17 cellular contexts compared by ENCODE assay signal in the genomic region with DNA sequence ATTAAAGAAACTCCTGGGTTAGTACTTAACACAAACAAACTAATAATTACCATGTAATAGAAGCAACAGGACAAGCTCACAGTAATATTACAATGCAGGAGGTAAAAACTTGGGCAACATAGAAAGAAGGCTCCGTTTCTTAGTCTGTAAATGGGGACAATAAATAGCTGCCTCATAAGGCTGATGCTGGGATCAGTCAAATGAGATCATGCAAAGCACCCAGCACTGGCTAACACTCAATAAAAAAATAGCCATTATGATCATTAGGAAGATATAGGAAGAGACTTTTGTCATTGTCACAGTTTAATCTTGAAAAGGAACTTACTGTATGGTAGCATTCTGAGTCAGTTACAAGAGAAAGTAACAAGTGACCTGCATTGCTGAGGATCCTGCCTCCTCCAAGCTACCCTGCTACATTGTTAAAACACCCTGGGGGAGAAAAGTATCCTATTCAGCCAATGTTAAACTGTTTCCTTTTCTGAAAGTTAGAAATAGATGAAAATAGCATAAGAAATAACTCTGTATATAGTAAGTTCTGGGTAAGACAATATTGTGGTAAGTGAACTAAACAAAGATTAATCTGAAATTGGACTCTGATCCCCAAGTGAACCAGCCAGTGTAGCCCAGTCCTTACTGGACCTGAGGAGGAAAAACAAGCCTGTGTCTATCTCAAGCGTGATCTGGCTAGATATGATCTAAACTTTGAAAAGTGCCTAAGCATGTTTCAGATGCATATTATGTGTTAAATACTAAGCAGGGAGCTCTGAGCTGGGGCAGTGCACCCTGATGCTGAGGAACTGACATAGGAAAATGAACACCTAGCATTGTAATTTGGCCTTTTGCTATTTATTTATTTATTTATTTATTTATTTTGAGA. TPM values are rescaled to one million over a fixed set of nuclear protein-coding genes. Genes with fewer than 3 reads are reported as not detected.
A peak's percentile ranks its signal among the peaks of the same experiment; 100 is the strongest.
DNase-seq lines count a peak whose midpoint lies in the region; ATAC-seq, FAIRE-seq and TF ChIP-seq lines count a peak whose summit lies in the region.
"Had no signal": no experiment of that assay in that cellular context is flagged by ENCODE, and none has a peak within 500 bp of the region (broad histone marks: within the 10 kb centered on the region; RNA-seq: fewer than 3 reads in every experiment).

No MANE protein-coding gene starts in this region.

- no peaks in the 10 kb centered on the region for H3K27me3 ChIP-seq in CD8-positive, alpha-beta memory T cell (ENCODE audit: insufficient read depth, low read length, poor library complexity, severe bottlenecking)
- H3K27me3 ChIP-seq in H7 (ENCODE audit: control insufficient read depth, insufficient read depth, low read length) (no peaks in the 10 kb centered on the region), K562 (ENCODE audit: control insufficient read depth in 2 of 2, insufficient read depth in 2 of 2, low read length in 2 of 2) (no peaks in the 10 kb centered on the region), neural progenitor cell (no peaks in the 10 kb centered on the region), aorta (ENCODE audit: control insufficient read depth in 1 of 2, insufficient read depth in 2 of 2, low read length in 1 of 2) (no peaks in the 10 kb centered on the region)
- H3K27me3 ChIP-seq: tibial artery had no signal

- no peak overlapping the region for H3K4me3 Mint-ChIP-seq in CD8-positive, alpha-beta memory T cell
- H3K4me3 Mint-ChIP-seq in neural progenitor cell: no peak overlapping the region
- H3K4me3 Mint-ChIP-seq: activated CD4-positive, alpha-beta memory T cell treated with anti-CD3 and anti-CD28 coated beads for 36 hours had no signal

- BruUV-seq in K562 (replicated peaks; lab: Mats Ljungman, UMichigan): no TSS peak

- CTCF ChIA-PET in CD8-positive, alpha-beta memory T cell (lab: Charles Lee): no interaction called here
- CTCF ChIA-PET in K562 (lab: Yijun Ruan, JAX; ENCODE audit: low intra/inter-chr PET ratio): interaction anchor here (0.7 kb wide), 1 partner anchor 16 kb away, joined by 4 read pairs; no protein-coding TSS in a partner anchor

- no peak for TF ChIP-seq POLR2A in K562 (conservative IDR thresholded peaks at IDR 0.05)

- POLR2A ChIA-PET in CD8-positive, alpha-beta memory T cell (lab: Charles Lee): no interaction called here
- POLR2A ChIA-PET in K562 (lab: Yijun Ruan, JAX): interaction anchor here (0.6 to 3.2 kb wide), 9 partner anchors 9 to 1218 kb away, joined by 3 to 24 read pairs (median 3); no protein-coding TSS in a partner anchor

- H3K27ac Mint-ChIP-seq in CD8-positive, alpha-beta memory T cell: no peak overlapping the region
- H3K27ac Mint-ChIP-seq in neural progenitor cell: peak overlapping the region; percentile 54
- H3K27ac Mint-ChIP-seq: activated CD4-positive, alpha-beta memory T cell treated with anti-CD3 and anti-CD28 coated beads for 36 hours had no signal

- H3K4me1 Mint-ChIP-seq in CD8-positive, alpha-beta memory T cell: peaks cover 2 to 11% (median 11%) of the 10 kb centered on the region in 3 donors
- peaks cover 27% of the 10 kb centered on the region for H3K4me1 Mint-ChIP-seq in neural progenitor cell

- no peaks in the 10 kb centered on the region for H3K9me3 Mint-ChIP-seq in CD8-positive, alpha-beta memory T cell
- peaks cover 2% of the 10 kb centered on the region for H3K9me3 Mint-ChIP-seq in neural progenitor cell
- H3K9me3 Mint-ChIP-seq: activated CD4-positive, alpha-beta memory T cell treated with anti-CD3 and anti-CD28 coated beads for 36 hours had no signal

- H3K79me2 ChIP-seq in K562 (ENCODE audit: control insufficient read depth, insufficient read depth, low read length): peaks cover 66% of the 10 kb centered on the region
- peaks cover 9% of the 10 kb centered on the region for H3K79me2 ChIP-seq in neural progenitor cell (ENCODE audit: low read depth)

- DNase-seq in CD8-positive, alpha-beta memory T cell: no peak
- DNase-seq in H7 (peak; percentile 32), K562 (ENCODE audit: extremely low read depth in 1 of 4, low spot score in 3 of 4) (no peak), neural progenitor cell (ENCODE audit: low spot score) (peak; percentile 21), aorta (no peak), SIG-M5 (lab: John Stamatoyannopoulos, UW) (no peak), A172 (ENCODE audit: low spot score) (no peak)
- DNase-seq: activated CD4-positive, alpha-beta memory T cell treated with anti-CD3 and anti-CD28 coated beads for 36 hours; DMS79 treated with DMSO at 0.1 percent for 48 hours; effector CD8-positive, alpha-beta T cell; GOT3; posterior cingulate gyrus; stimulated activated CD4-positive, alpha-beta T cell treated with anti-CD3 and anti-CD28 coated beads, Interleukin-1b, Interleukin-23, amount 100 ng/mL, for 48 hours; tibial artery had no signal

- peaks cover 6% of the 10 kb centered on the region for H3K4me1 ChIP-seq in CD8-positive, alpha-beta memory T cell (ENCODE audit: insufficient read depth, low read length)
- H3K4me1 ChIP-seq in K562 (replicated peaks in 1 of 2; ENCODE audit: control insufficient read depth in 2 of 2, insufficient read depth in 2 of 2, low read length in 2 of 2) (peaks cover 27% of the 10 kb centered on the region in 2 experiments; a peak in 4 of 5 replicates), neural progenitor cell (peaks cover 33% of the 10 kb centered on the region), aorta (ENCODE audit: control insufficient read depth in 1 of 2, insufficient read depth in 2 of 2, low read length in 2 of 2) (peaks cover 0 to 4% of the 10 kb centered on the region in 2 donors)

- no peak for TF ChIP-seq CTCF in K562 (IDR thresholded peaks at IDR 0.05 in 2 of 3, conservative IDR thresholded peaks at IDR 0.05 in 1 of 3; ENCODE audit: insufficient read depth in 2 of 3, low read depth in 1 of 3, low read length in 3 of 3)
- TF ChIP-seq CTCF in neural progenitor cell (IDR thresholded peaks at IDR 0.05): no peak

- H3K36me3 Mint-ChIP-seq in CD8-positive, alpha-beta memory T cell: peaks cover 0 to 8% (median 0%) of the 10 kb centered on the region in 3 donors
- no peaks in the 10 kb centered on the region for H3K36me3 Mint-ChIP-seq in neural progenitor cell

- H3K9ac ChIP-seq in K562 (ENCODE audit: insufficient read depth in 1 of 2, low read depth in 2 of 2, low read length in 2 of 2): peak overlapping the region in 1 of 2 experiments; percentile 75; a peak in 2 of 4 replicates
- no peak overlapping the region for H3K9ac ChIP-seq in neural progenitor cell
- H3K9ac ChIP-seq: KMS-11 had no signal

- H3K4me2 ChIP-seq in K562 (ENCODE audit: insufficient read depth, low read length): peak overlapping the region; percentile 70
- peak overlapping the region; percentile 52 for H3K4me2 ChIP-seq in neural progenitor cell
- H3K4me2 ChIP-seq: KMS-11 had no signal

- H4K20me1 ChIP-seq in K562 (replicated peaks; ENCODE audit: control insufficient read depth, insufficient read depth, low read length): peaks cover 8% of the 10 kb centered on the region
- H4K20me1 ChIP-seq in neural progenitor cell (ENCODE audit: low read depth): peaks cover 4% of the 10 kb centered on the region

- no peaks in the 10 kb centered on the region for H3K9me1 ChIP-seq in K562 (ENCODE audit: control insufficient read depth, insufficient read depth, low read length)

- H2AFZ ChIP-seq in K562 (ENCODE audit: low read depth, low read length): peak overlapping the region; percentile 46
- H2AFZ ChIP-seq in neural progenitor cell (replicated peaks): no peak overlapping the region

- intact Hi-C loops in K562 (cut with micrococcal nuclease) (no loop called here), aorta (cut with DNase I) (loop anchor here in 1 of 2 donors (10.0 kb wide), 1 partner anchor 189 kb away; no protein-coding TSS in a partner anchor)

- FAIRE-seq in K562 (lab: Jason Lieb, UNC): peak; percentile 59

- H3K9me3 ChIP-seq in CD8-positive, alpha-beta memory T cell (ENCODE audit: low read length): no peaks in the 10 kb centered on the region
- H3K9me3 ChIP-seq in K562 (replicated peaks; ENCODE audit: control insufficient read depth, insufficient read depth, low read depth, low read length) (no peaks in the 10 kb centered on the region), neural progenitor cell (ENCODE audit: low read depth) (no peaks in the 10 kb centered on the region), aorta (ENCODE audit: control insufficient read depth, low read length) (no peaks in the 10 kb centered on the region)
- H3K9me3 ChIP-seq: tibial artery had no signal

- no peaks in the 10 kb centered on the region for H3K36me3 ChIP-seq in CD8-positive, alpha-beta memory T cell (ENCODE audit: insufficient read depth, low read length)
- no peaks in the 10 kb centered on the region for H3K36me3 ChIP-seq in H7 (replicated peaks; ENCODE audit: control insufficient read depth, insufficient read depth, low read length)
- no peaks in the 10 kb centered on the region; the same call in 2 of the 3 replicates for H3K36me3 ChIP-seq in K562 (ENCODE audit: control insufficient read depth, insufficient read depth, low read length)
- H3K36me3 ChIP-seq in neural progenitor cell: no peaks in the 10 kb centered on the region
- H3K36me3 ChIP-seq in aorta (ENCODE audit: control insufficient read depth in 1 of 2, insufficient read depth in 2 of 2, low read length in 1 of 2): no peaks in the 10 kb centered on the region
- H3K36me3 ChIP-seq: tibial artery had no signal

- peaks cover 26% of the 10 kb centered on the region for H3F3A ChIP-seq in neural progenitor cell (ENCODE audit: low read depth)

- H3K4me3 ChIP-seq in CD8-positive, alpha-beta memory T cell (ENCODE audit: low read length): no peak overlapping the region
- no peak overlapping the region for H3K4me3 ChIP-seq in H7 (ENCODE audit: insufficient read depth, low read depth, low read length)
- peak overlapping the region; percentile 2 for H3K4me3 ChIP-seq in K562
- no peak overlapping the region for H3K4me3 ChIP-seq in neural progenitor cell
- no peak overlapping the region for H3K4me3 ChIP-seq in aorta (ENCODE audit: low read length in 2 of 2)
- H3K4me3 ChIP-seq: tibial artery had no signal

- 7% methylated on average over 2 of the region's 2 CpGs for WGBS in K562 (ENCODE audit: insufficient coverage, low coverage, missing lambda C conversion rate)
- 20 to 21% methylated on average over 2 of the region's 2 CpGs for WGBS in aorta, 2 donors

- no peak for TF ChIP-seq RAD21 in K562 (CRISPR knock-in tag; conservative IDR thresholded peaks at IDR 0.05 in 1 of 2, IDR thresholded peaks at IDR 0.05 in 1 of 2)

- H3K27ac ChIP-seq in CD8-positive, alpha-beta memory T cell (ENCODE audit: low read depth, low read length): peak overlapping the region; percentile 69
- H3K27ac ChIP-seq in K562 (ENCODE audit: extremely low read depth, low read depth, low read length) (peak overlapping the region; percentile 93), neural progenitor cell (no peak overlapping the region), aorta (ENCODE audit: low read depth in 1 of 2, low read length in 2 of 2) (no peak overlapping the region)
- H3K27ac ChIP-seq: KMS-11, RWPE1, tibial artery had no signal

- ATAC-seq in K562 (peak; percentile 5; the same call in 2 of the 3 replicates), aorta (ENCODE audit: low FRiP score) (no peak), HG03520 (IDR thresholded peaks at IDR 0.05; ENCODE audit: unreplicated experiment) (no peak)

- no peak for TF ChIP-seq EP300 in K562 (IDR thresholded peaks at IDR 0.05; ENCODE audit: low read length)

- in situ Hi-C loops in K562 (cut with MboI): no loop called here

- peaks cover 2 to 4% of the 10 kb centered on the region in 2 donors for H3K27me3 Mint-ChIP-seq in CD8-positive, alpha-beta memory T cell
- H3K27me3 Mint-ChIP-seq in neural progenitor cell (ENCODE audit: insufficient read depth, low read depth): peaks cover 2% of the 10 kb centered on the region

RNA-seq across cellular contexts. Expression of gene NUDT4, which starts 3.6 kb away (rescaled TPM):
- 10 to 100 TPM; 83.6 to 86.9 TPM for total RNA-seq in CD8-positive, alpha-beta memory T cell
- polyA plus RNA-seq in CD8-positive, alpha-beta memory T cell: 37.1 TPM
- 60.0 and 73.2 TPM in 2 replicates for total RNA-seq in H7 (2014; rRNA removed; shearing (Covaris generic))
- 29.5 and 81.9 TPM in 2 replicates for total RNA-seq in K562 (2011; cell fraction: chromatin; rRNA removed; ENCODE audit: low replicate concordance)
- total RNA-seq in K562 (2011; cell fraction: nucleolus; rRNA removed): 29.0 and 33.4 TPM in 2 replicates
- 63.9 and 138 TPM in 2 replicates for total RNA-seq in K562 (2011; cell fraction: nucleoplasm; rRNA removed)
- total RNA-seq in K562 (2014; rRNA removed) (87.5 and 102 TPM in 2 replicates), K562 (2014; rRNA removed; fragmentation: Illumina TruSeq; extraction: Trizol) (158 and 187 TPM in 2 replicates), K562 (2015; rRNA removed; fragmentation: Illumina TruSeq; extraction: Trizol) (87.4 and 99.2 TPM in 2 replicates), K562 (2021) (132 and 147 TPM in 2 replicates), neural progenitor cell (ENCODE audit: low replicate concordance) (56.3 and 89.8 TPM in 2 replicates), aorta (100 to 1,000 TPM in 1 of 2 donors, 10 to 100 TPM in 1; 52.5 to 101 TPM)
- polyA plus RNA-seq in K562 (2011; rRNA removed) (112 and 164 TPM in 2 replicates), K562 (2014; fragmentation: Illumina TruSeq; extraction: Trizol) (116 and 128 TPM in 2 replicates), K562 (2014; fragmentation: Nextera tagmentation; extraction: Ambion mirVana) (10 to 100 TPM; 38.1 to 60.2 TPM), K562 (2014; rRNA removed) (84.6 and 94.2 TPM in 2 replicates), aorta (10 to 100 TPM; 47.3 to 78.8 TPM)
- polyA plus RNA-seq in K562 (2011; cell fraction: cytosol; rRNA removed): 57.9 and 68.4 TPM in 2 replicates
- polyA plus RNA-seq in K562 (2011; cell fraction: nucleus; rRNA removed): 14.0 and 27.3 TPM in 2 replicates
- polyA plus RNA-seq in K562 (2012): 64.5 and 88.2 TPM in 2 replicates
- polyA minus RNA-seq in K562 (2011; rRNA and poly(A)+ RNA removed): 147 and 162 TPM in 2 replicates
- 62.3 and 75.6 TPM in 2 replicates for polyA minus RNA-seq in K562 (2011; cell fraction: cytosol; rRNA and poly(A)+ RNA removed)
- 27.5 and 37.5 TPM in 2 replicates for polyA minus RNA-seq in K562 (2011; cell fraction: nucleus; rRNA and poly(A)+ RNA removed)
- total RNA-seq in A172 (2014; rRNA removed; shearing (Covaris generic)): 25.6 and 26.3 TPM in 2 replicates

Comparison
In these comparisons a context has a peak if more than half of its experiments do, and no peak if none do; other contexts are left out.
1. DNase-seq: peak in H7 (single experiment) and neural progenitor cell (single experiment); none in CD8-positive, alpha-beta memory T cell (0 of 5), K562 (0 of 4), aorta (0 of 2), SIG-M5 (single experiment) and A172 (single experiment).
2. H3K27ac ChIP-seq: peak in CD8-positive, alpha-beta memory T cell (single experiment) and K562 (single experiment); none in neural progenitor cell (single experiment) and aorta (0 of 2).